Comparison of ENCODE assay signal across 1 cellular context in genomic region chr1:65265296-65266271, GRCh38.
TF ChIP-seq lines count a peak whose summit lies in the region.

No MANE protein-coding gene starts in this region.

TF ChIP-seq in HepG2, 621 proteins besides CTCF, POLR2A, EP300 and RAD21 (continued from another document):
- TF ChIP-seq PAXIP1 (CRISPR knock-in tag; conservative IDR thresholded peaks at IDR 0.05) = peak; percentile 20; the same call in 1 of the 2 replicates
- peak; percentile 41; the same call in 1 of the 2 replicates for TF ChIP-seq ZGPAT (CRISPR knock-in tag; IDR thresholded peaks at IDR 0.05)
- peak; percentile 56; the same call in 1 of the 2 replicates for TF ChIP-seq ZNF782 (CRISPR knock-in tag; IDR thresholded peaks at IDR 0.05; ENCODE audit: borderline replicate concordance)
- TF ChIP-seq ZNF33B (CRISPR knock-in tag; IDR thresholded peaks at IDR 0.05) = peak; percentile 77; the same call in 1 of the 2 replicates
- 0 out of 2 replicates have a peak, but pooled peaks have one; percentile 47 for TF ChIP-seq ZNF30 (CRISPR knock-in tag; IDR thresholded peaks at IDR 0.05)
- TF ChIP-seq MAX (IDR thresholded peaks at IDR 0.05) = peak; percentile 97
- peak; percentile 59 for TF ChIP-seq PHF8 (CRISPR knock-in tag; IDR thresholded peaks at IDR 0.05)
- 0 out of 2 replicates have a peak, but pooled peaks have one; percentile 21 for TF ChIP-seq KMT2A (CRISPR knock-in tag; IDR thresholded peaks at IDR 0.05)
- no peak for TF ChIP-seq MLXIP (CRISPR knock-in tag; IDR thresholded peaks at IDR 0.05; ENCODE audit: borderline replicate concordance)
- no peak for TF ChIP-seq ELF3 (CRISPR knock-in tag; IDR thresholded peaks at IDR 0.05)
- TF ChIP-seq KAT8 (CRISPR knock-in tag; IDR thresholded peaks at IDR 0.05) = peak; percentile 25; the same call in 1 of the 2 replicates
- peak; percentile 75 for TF ChIP-seq HNRNPLL (IDR thresholded peaks at IDR 0.05; ENCODE audit: low read depth, low read length, poor library complexity, severe bottlenecking)
- TF ChIP-seq PHF20 (CRISPR knock-in tag; IDR thresholded peaks at IDR 0.05) = no peak
- no peak for TF ChIP-seq E2F1 (CRISPR knock-in tag; IDR thresholded peaks at IDR 0.05)
- no peak for TF ChIP-seq CENPT (CRISPR knock-in tag; IDR thresholded peaks at IDR 0.05; ENCODE audit: low read depth)
- TF ChIP-seq SIN3A (IDR thresholded peaks at IDR 0.05; ENCODE audit: borderline replicate concordance, low read depth, low read length) = no peak
- peak; percentile 85 for TF ChIP-seq ZNF800 (CRISPR knock-in tag; IDR thresholded peaks at IDR 0.05)
- no peak for TF ChIP-seq TARDBP (CRISPR knock-in tag; IDR thresholded peaks at IDR 0.05)
- no peak; the same call in 1 of the 2 replicates for TF ChIP-seq SATB2 (CRISPR knock-in tag; IDR thresholded peaks at IDR 0.05)
- TF ChIP-seq FOXP4 (CRISPR knock-in tag; IDR thresholded peaks at IDR 0.05) = peak; percentile 34; the same call in 1 of the 2 replicates
